9 cellular contexts compared by ENCODE assay signal in the genomic region with DNA sequence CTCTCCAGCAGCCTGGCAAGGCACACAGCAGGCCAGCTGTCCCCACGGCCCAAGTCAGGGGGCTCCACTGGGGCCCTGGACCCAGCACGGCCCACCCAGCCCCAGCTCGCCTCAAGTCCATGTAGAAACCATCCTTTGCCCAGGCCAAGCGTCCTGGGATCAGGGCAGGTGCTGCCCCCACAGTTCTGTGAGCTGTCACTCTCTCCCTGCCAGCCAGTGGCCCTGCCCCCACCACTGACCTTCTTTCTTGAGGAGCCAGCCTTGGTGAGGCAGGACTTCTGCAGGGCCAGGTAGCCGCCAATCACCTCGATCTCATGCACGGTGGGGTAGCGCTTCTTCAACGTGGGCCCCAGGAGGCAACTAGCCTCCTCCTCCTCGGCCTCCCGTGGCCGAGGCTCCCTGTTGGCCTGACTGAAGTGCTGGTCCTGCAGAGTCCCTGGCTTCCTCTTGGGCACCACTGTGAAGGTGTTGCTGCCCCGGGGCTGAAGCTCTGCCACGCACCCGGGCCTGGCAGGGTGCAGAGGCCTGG. TPM values are rescaled to one million over a fixed set of nuclear protein-coding genes. Genes with fewer than 3 reads are reported as not detected.
A peak's percentile ranks its signal among the peaks of the same experiment; 100 is the strongest.
DNase-seq lines count a peak whose midpoint lies in the region; TF ChIP-seq lines count a peak whose summit lies in the region.
"Had no signal": no experiment of that assay in that cellular context is flagged by ENCODE, and none has a peak within 500 bp of the region (broad histone marks: within the 10 kb centered on the region; RNA-seq: fewer than 3 reads in every experiment).

No MANE protein-coding gene starts in this region.

- DNase-seq in G401 (ENCODE audit: low spot score) = peak; percentile 87
- no peak for DNase-seq in RWPE1 (ENCODE audit: low spot score)
- no peak for DNase-seq in esophagus squamous epithelium (lab: John Stamatoyannopoulos, UW)
- no peak for DNase-seq in skeletal muscle cell (ENCODE audit: low read depth)
- no peak for DNase-seq in GM19238 (ENCODE audit: insufficient read length, low spot score)
- no peak for DNase-seq in NCI-H1092 treated with DMSO at 0.1 percent for 48 hours (lab: John Stamatoyannopoulos, UW)
- DNase-seq in NCI-H1417 (lab: John Stamatoyannopoulos, UW) = no peak
- DNase-seq: central memory CD4-positive, alpha-beta T cell; NCI-H2171 had no signal

- TF ChIP-seq CTCF in RWPE1 (conservative IDR thresholded peaks at IDR 0.05; ENCODE audit: low read depth) (no peak), esophagus squamous epithelium (IDR thresholded peaks at IDR 0.05) (no peak)

- WGBS in esophagus squamous epithelium, 2 donors = 78% methylated on average over 8 of the region's 15 CpGs; no CpG with 5 or more reads in 1 of the 2 donors

- H3K9me3 ChIP-seq in esophagus squamous epithelium = no peaks in the 10 kb centered on the region

- H3K27me3 ChIP-seq in esophagus squamous epithelium = no peaks in the 10 kb centered on the region

- peaks cover 71 to 91% (median 74%) of the 10 kb centered on the region in 3 donors for H3K4me1 ChIP-seq in esophagus squamous epithelium

- TF ChIP-seq POLR2A in esophagus squamous epithelium (IDR thresholded peaks at IDR 0.05) = no peak

- POLR2A ChIA-PET in RWPE1 (lab: Yijun Ruan, JAX; ENCODE audit: low non-redundant PET) = interaction anchor here (0.6 to 2.1 kb wide), 2 partner anchors 10 to 22 kb away, joined by 4 to 17 read pairs; a partner anchor contains a TSS

- H3K27ac ChIP-seq in RWPE1 = peak overlapping the region; percentile 99
- peak overlapping the region in 3 of 4 donors; percentile 53 to 94 (median 70) for H3K27ac ChIP-seq in esophagus squamous epithelium

- in situ Hi-C loops in G401 (cut with HindIII; ENCODE audit: low sequenced_read_pairs) = no loop called here

- H3K4me3 ChIP-seq in esophagus squamous epithelium (peak overlapping the region; percentile 39 to 82 (median 72)), skeletal muscle cell (ENCODE audit: low read depth, low read length) (peak overlapping the region; percentile 50)

- no peaks in the 10 kb centered on the region for H3K36me3 ChIP-seq in esophagus squamous epithelium

- intact Hi-C loops in esophagus squamous epithelium (cut with DNase I) = no loop called here

- CTCF ChIA-PET in RWPE1 (lab: Yijun Ruan, JAX) = interaction anchor here (0.5 to 2.5 kb wide), 11 partner anchors 10 to 126 kb away, joined by 3 to 14 read pairs (median 4); a partner anchor contains a TSS

RNA-seq across cellular contexts. Expression of a gene that starts 1.7 kb away (rescaled TPM):
- 17.6 and 25.7 TPM in 2 replicates for total RNA-seq in G401 (2014; rRNA removed; shearing (Covaris generic))
- 10 to 100 TPM; 13.0 to 34.2 (median 15.8) TPM for total RNA-seq in esophagus squamous epithelium

RNA-seq across cellular contexts. Expression of a gene that starts 6.6 kb away (rescaled TPM):
- 45.7 and 57.4 TPM in 2 replicates for total RNA-seq in G401 (2014; rRNA removed; shearing (Covaris generic))
- total RNA-seq in esophagus squamous epithelium = 10 to 100 TPM; 19.4 to 29.6 (median 25.4) TPM

RNA-seq across cellular contexts. Expression of a gene that starts 6.7 kb away (rescaled TPM):
- 3.9 and 6.4 TPM in 2 replicates for total RNA-seq in G401 (2014; rRNA removed; shearing (Covaris generic))
- 10 to 100 TPM in 1 of 4 donors, 1 to 10 TPM in 3; 5.3 to 11.2 (median 7.7) TPM for total RNA-seq in esophagus squamous epithelium

RNA-seq across cellular contexts. Expression of a gene that starts 10.3 kb away (rescaled TPM):
- 95.8 and 122 TPM in 2 replicates for total RNA-seq in G401 (2014; rRNA removed; shearing (Covaris generic))
- 100 to 1,000 TPM in 2 of 4 donors, 10 to 100 TPM in 2; 67.1 to 124 (median 96.7) TPM for total RNA-seq in esophagus squamous epithelium

RNA-seq across cellular contexts. Expression of a gene that starts 10.5 kb away (rescaled TPM):
- total RNA-seq in G401 (2014; rRNA removed; shearing (Covaris generic)) = 58.8 and 63.6 TPM in 2 replicates
- total RNA-seq in esophagus squamous epithelium = 10 to 100 TPM; 14.0 to 34.1 (median 25.1) TPM
